In genomic region chr10:43254199-43254730, GRCh38 we compare ENCODE assay signal across 17 cellular contexts. TPM values are rescaled to one million over a fixed set of nuclear protein-coding genes. Genes with fewer than 3 reads are reported as not detected.
A peak's percentile ranks its signal among the peaks of the same experiment; 100 is the strongest.
DNase-seq lines count a peak whose midpoint lies in the region; ATAC-seq and TF ChIP-seq lines count a peak whose summit lies in the region.
"Had no signal": no experiment of that assay in that cellular context is flagged by ENCODE, and none has a peak within 500 bp of the region (broad histone marks: within the 10 kb centered on the region; RNA-seq: fewer than 3 reads in every experiment).

No MANE protein-coding gene starts in this region.

- peaks cover 4% of the 10 kb centered on the region for H3K36me3 Mint-ChIP-seq in effector memory CD8-positive, alpha-beta T cell (ENCODE audit: insufficient read depth)
- H3K36me3 Mint-ChIP-seq in naive thymus-derived CD4-positive, alpha-beta T cell = no peaks in the 10 kb centered on the region
- no peaks in the 10 kb centered on the region for H3K36me3 Mint-ChIP-seq in HFFc6 (ENCODE audit: low read depth)
- H3K36me3 Mint-ChIP-seq: neural progenitor cell, T-cell, WTC11 had no signal

- no peak overlapping the region for H3K27ac ChIP-seq in naive thymus-derived CD4-positive, alpha-beta T cell (ENCODE audit: low read depth, low read length)
- no peak overlapping the region for H3K27ac ChIP-seq in uterus
- H3K27ac ChIP-seq: ascending aorta, neural progenitor cell had no signal

- no peaks in the 10 kb centered on the region for H3K36me3 ChIP-seq in naive thymus-derived CD4-positive, alpha-beta T cell (ENCODE audit: control insufficient read depth in 2 of 3, insufficient read depth in 3 of 3, low read length in 3 of 3)
- no peaks in the 10 kb centered on the region for H3K36me3 ChIP-seq in uterus
- H3K36me3 ChIP-seq: ascending aorta, esophagus squamous epithelium, neural progenitor cell had no signal

- CTCF ChIA-PET in naive thymus-derived CD4-positive, alpha-beta T cell (lab: Charles Lee) = interaction anchor here (0.7 to 0.9 kb wide), 2 partner anchors 53 to 1981 kb away, joined by 3 to 4 read pairs; no protein-coding TSS in a partner anchor

- no peak for ATAC-seq in Right ventricle myocardium inferior
- ATAC-seq in effector memory CD8-positive, alpha-beta T cell (replicated peaks) = peak; percentile 80
- peak; percentile 63 for ATAC-seq in naive thymus-derived CD4-positive, alpha-beta T cell
- no peak for ATAC-seq in HG03469 (IDR thresholded peaks at IDR 0.05; ENCODE audit: unreplicated experiment)
- ATAC-seq in HG03045 (IDR thresholded peaks at IDR 0.05; ENCODE audit: unreplicated experiment) = no peak
- ATAC-seq: WTC11 had no signal

- no peaks in the 10 kb centered on the region for H3K27me3 Mint-ChIP-seq in effector memory CD8-positive, alpha-beta T cell
- H3K27me3 Mint-ChIP-seq in naive thymus-derived CD4-positive, alpha-beta T cell = peaks cover 0 to 4% (median 0%) of the 10 kb centered on the region in 5 donors
- peaks cover 29% of the 10 kb centered on the region for H3K27me3 Mint-ChIP-seq in HFFc6 (ENCODE audit: insufficient read depth)
- H3K27me3 Mint-ChIP-seq: T-cell had no signal

- POLR2A ChIA-PET in naive thymus-derived CD4-positive, alpha-beta T cell (lab: Charles Lee) = interaction anchor here (0.5 kb wide), 1 partner anchor 240 kb away, joined by 3 read pairs; no protein-coding TSS in a partner anchor

- H3K4me3 ChIP-seq in naive thymus-derived CD4-positive, alpha-beta T cell (ENCODE audit: low read length) = no peak overlapping the region
- no peak overlapping the region for H3K4me3 ChIP-seq in uterus
- H3K4me3 ChIP-seq: ascending aorta, esophagus squamous epithelium, neural progenitor cell had no signal

- no peaks in the 10 kb centered on the region for H3K27me3 ChIP-seq in naive thymus-derived CD4-positive, alpha-beta T cell (ENCODE audit: control insufficient read depth in 2 of 2, insufficient read depth in 2 of 2, low read length in 2 of 2)
- H3K27me3 ChIP-seq in uterus = no peaks in the 10 kb centered on the region
- H3K27me3 ChIP-seq: ascending aorta, esophagus squamous epithelium, neural progenitor cell had no signal

- no peak for TF ChIP-seq POLR2A in uterus (IDR thresholded peaks at IDR 0.05)

- peak overlapping the region; percentile 66 to 76 for H3K4me3 Mint-ChIP-seq in effector memory CD8-positive, alpha-beta T cell
- no peak overlapping the region for H3K4me3 Mint-ChIP-seq in naive thymus-derived CD4-positive, alpha-beta T cell
- H3K4me3 Mint-ChIP-seq in HFFc6 = no peak overlapping the region
- H3K4me3 Mint-ChIP-seq: activated T-helper 1 cell treated with anti-CD3 and anti-CD28 coated beads, Interleukin-12 subunit alpha, Interleukin-12 subunit beta, Interleukin-2, Interleukin-4 antibody, amounts not matched to agents 30 ng/mL and 10 ng/mL and 1 ng/mL, durations not matched to agents 14 hours and 24 hours and 36 hours; neural progenitor cell; T-cell; WTC11 had no signal

- H3K27ac Mint-ChIP-seq in effector memory CD8-positive, alpha-beta T cell = peak overlapping the region; percentile 55 to 90
- H3K27ac Mint-ChIP-seq in naive thymus-derived CD4-positive, alpha-beta T cell = no peak overlapping the region
- H3K27ac Mint-ChIP-seq in HFFc6 = no peak overlapping the region
- H3K27ac Mint-ChIP-seq: activated T-helper 1 cell treated with anti-CD3 and anti-CD28 coated beads, Interleukin-12 subunit alpha, Interleukin-12 subunit beta, Interleukin-2, Interleukin-4 antibody, amounts not matched to agents 30 ng/mL and 10 ng/mL and 1 ng/mL, durations not matched to agents 14 hours and 24 hours and 36 hours; neural progenitor cell; T-cell; WTC11 had no signal

- TF ChIP-seq CTCF in uterus (IDR thresholded peaks at IDR 0.05) (no peak), HFFc6 (IDR thresholded peaks at IDR 0.05) (no peak)

- DNase-seq in Right ventricle myocardium inferior (ENCODE audit: missing footprints) (peak; percentile 56), cardiac septum (ENCODE audit: low spot score) (no peak), uterus (peak; percentile 12), HFFc6 (no peak)
- DNase-seq in effector memory CD8-positive, alpha-beta T cell = peak; percentile 45 to 59 (median 49)
- DNase-seq in naive thymus-derived CD4-positive, alpha-beta T cell = peak in 1 of 9 donors; percentile 17
- DNase-seq: esophagus squamous epithelium, NCI-H187 treated with DMSO at 0.1 percent for 48 hours, NCI-H526, small intestine had no signal

- H3K9me3 ChIP-seq in naive thymus-derived CD4-positive, alpha-beta T cell (ENCODE audit: control insufficient read depth in 2 of 3, low read length in 3 of 3) = no peaks in the 10 kb centered on the region
- H3K9me3 ChIP-seq in uterus = no peaks in the 10 kb centered on the region
- H3K9me3 ChIP-seq: ascending aorta, esophagus squamous epithelium had no signal

- intact Hi-C loops in Right ventricle myocardium inferior (cut with DNase I) = no loop called here
- intact Hi-C loops in cardiac septum (cut with DNase I) = no loop called here
- intact Hi-C loops in naive thymus-derived CD4-positive, alpha-beta T cell (cut with micrococcal nuclease) = loop anchor here in 1 of 2 donors (2.0 kb wide), 1 partner anchor 387 kb away; no protein-coding TSS in a partner anchor
- intact Hi-C loops in uterus (cut with DNase I; ENCODE audit: low total_unique reads) = no loop called here

- no peaks in the 10 kb centered on the region for H3K9me3 Mint-ChIP-seq in effector memory CD8-positive, alpha-beta T cell
- H3K9me3 Mint-ChIP-seq in naive thymus-derived CD4-positive, alpha-beta T cell = no peaks in the 10 kb centered on the region
- H3K9me3 Mint-ChIP-seq in HFFc6 = no peaks in the 10 kb centered on the region
- H3K9me3 Mint-ChIP-seq: activated T-helper 1 cell treated with anti-CD3 and anti-CD28 coated beads, Interleukin-12 subunit alpha, Interleukin-12 subunit beta, Interleukin-2, Interleukin-4 antibody, amounts not matched to agents 30 ng/mL and 10 ng/mL and 1 ng/mL, durations not matched to agents 14 hours and 24 hours and 36 hours; neural progenitor cell; T-cell; WTC11 had no signal

- H3K4me1 Mint-ChIP-seq in effector memory CD8-positive, alpha-beta T cell (ENCODE audit: low read depth in 2 of 2) = peaks cover 50 to 54% of the 10 kb centered on the region in 2 donors
- H3K4me1 Mint-ChIP-seq in naive thymus-derived CD4-positive, alpha-beta T cell = peaks cover 5 to 20% (median 6%) of the 10 kb centered on the region in 7 donors
- no peaks in the 10 kb centered on the region for H3K4me1 Mint-ChIP-seq in HFFc6 (ENCODE audit: low read depth)

- peaks cover 0 to 23% of the 10 kb centered on the region in 2 donors for H3K4me1 ChIP-seq in naive thymus-derived CD4-positive, alpha-beta T cell (ENCODE audit: control insufficient read depth in 2 of 2, insufficient read depth in 2 of 2, low read length in 2 of 2)
- no peaks in the 10 kb centered on the region for H3K4me1 ChIP-seq in uterus
- H3K4me1 ChIP-seq: ascending aorta had no signal

RNA-seq across cellular contexts. Expression of gene RASGEF1A, which starts 12.6 kb away (rescaled TPM):
- total RNA-seq in Right ventricle myocardium inferior (1.4 TPM), cardiac septum (1.0 TPM), uterus (1 to 10 TPM in 2 of 4 donors, under 1 TPM in 1, not detected in 1; under 0.01 to 3.5 (median 2.8) TPM)
- total RNA-seq in naive thymus-derived CD4-positive, alpha-beta T cell = 1 to 10 TPM in 2 of 5 experiments, under 1 TPM in 3; 0.22 to 3.3 (median 0.42) TPM
- under 1 TPM in 1 of 2 donors, not detected in 1; 0.05 TPM for polyA plus RNA-seq in naive thymus-derived CD4-positive, alpha-beta T cell
- total RNA-seq in HFFc6 (2021; fragmentation: NEBNext Ultra II Directional; extraction: Animal tissue kit (Norgen Biotek cat#: 25700)) = not detected
- total RNA-seq: ascending aorta had no signal

Comparison
In these comparisons a context has a peak if more than half of its experiments do, and no peak if none do; other contexts are left out.
1. DNase-seq: peak in Right ventricle myocardium inferior (single experiment), effector memory CD8-positive, alpha-beta T cell (3 of 3) and uterus (2 of 2); none in cardiac septum (single experiment) and HFFc6 (single experiment).
2. ATAC-seq: peak in effector memory CD8-positive, alpha-beta T cell (single experiment) and naive thymus-derived CD4-positive, alpha-beta T cell (single experiment); none in Right ventricle myocardium inferior (single experiment), HG03469 (single experiment) and HG03045 (single experiment).
3. H3K27ac Mint-ChIP-seq: peak in effector memory CD8-positive, alpha-beta T cell (2 of 2); none in naive thymus-derived CD4-positive, alpha-beta T cell (0 of 9) and HFFc6 (single experiment).
4. H3K4me3 Mint-ChIP-seq: peak in effector memory CD8-positive, alpha-beta T cell (2 of 2); none in naive thymus-derived CD4-positive, alpha-beta T cell (0 of 10) and HFFc6 (single experiment).